In the genomic region with DNA sequence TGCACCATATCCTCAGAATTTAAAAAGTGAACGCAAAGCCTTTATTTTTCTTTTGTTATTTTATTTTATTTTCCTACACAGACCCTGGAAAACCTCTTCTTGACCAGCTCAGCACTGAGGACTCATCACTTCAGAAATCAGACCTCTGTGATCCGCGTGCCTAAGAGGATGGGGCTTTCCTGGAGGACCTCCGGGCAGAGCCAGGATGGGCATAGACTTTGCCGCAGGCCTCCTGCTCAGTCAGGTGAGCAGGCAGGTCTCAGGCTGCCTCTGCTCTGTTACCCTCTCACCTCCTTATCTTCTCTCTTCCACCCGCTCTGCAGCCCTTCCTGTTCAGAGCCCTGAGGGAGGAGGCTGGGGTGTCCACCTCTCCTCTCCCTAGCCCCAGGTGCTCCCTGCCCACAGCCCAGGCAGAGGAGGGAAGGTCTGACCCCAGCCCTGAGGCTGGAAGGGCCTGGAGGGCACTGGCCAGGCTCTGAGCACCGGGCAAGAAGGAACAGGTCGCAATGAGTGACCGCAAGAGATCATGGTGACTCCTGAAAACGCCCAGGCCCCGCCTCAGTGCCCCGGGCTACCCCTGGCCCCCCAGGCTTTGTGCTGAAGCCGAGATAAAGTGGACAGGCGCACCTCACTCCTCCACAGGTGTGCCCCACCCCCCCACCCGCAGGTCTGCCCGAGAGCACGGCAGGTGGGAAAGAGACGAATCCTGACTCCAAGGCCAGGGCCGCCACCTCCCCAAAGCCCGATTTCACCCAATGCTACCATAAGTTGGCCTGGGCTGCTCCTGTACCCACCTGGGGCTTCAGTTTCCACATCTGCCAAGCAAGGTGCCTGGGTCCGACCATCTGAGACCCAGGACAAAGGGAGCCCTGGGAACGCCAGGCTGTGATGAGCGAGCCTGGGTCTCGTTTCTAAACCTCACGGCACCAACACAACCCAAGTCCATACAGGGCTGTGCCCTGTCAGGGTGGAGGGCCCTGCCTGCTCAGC, we compare ENCODE assay signal across 17 cellular contexts. TPM values are rescaled to one million over a fixed set of nuclear protein-coding genes. Genes with fewer than 3 reads are reported as not detected.
A peak's percentile ranks its signal among the peaks of the same experiment; 100 is the strongest.
DNase-seq lines count a peak whose midpoint lies in the region; ATAC-seq, FAIRE-seq and TF ChIP-seq lines count a peak whose summit lies in the region.
"Had no signal": no experiment of that assay in that cellular context is flagged by ENCODE, and none has a peak within 500 bp of the region (broad histone marks: within the 10 kb centered on the region; RNA-seq: fewer than 3 reads in every experiment).

No MANE protein-coding gene starts in this region.

- ATAC-seq in RWPE2 (ENCODE audit: low read depth) = peak; percentile 40
- ATAC-seq in sciatic nerve = no peak
- ATAC-seq in activated naive CD4-positive, alpha-beta T cell treated with anti-CD3 and anti-CD28 coated beads, Interleukin-2, amount 50 U/mL, for 72 hours = no peak

- H3K9me3 Mint-ChIP-seq in activated naive CD4-positive, alpha-beta T cell treated with anti-CD3 and anti-CD28 coated beads, Interleukin-2, amount 50 U/mL, for 72 hours = peaks cover 6 to 12% of the 10 kb centered on the region in 2 donors

- FAIRE-seq in kidney (lab: Jason Lieb, UNC) = no peak

- H3K36me3 ChIP-seq in RWPE2 (ENCODE audit: low read depth) (no peaks in the 10 kb centered on the region), kidney (ENCODE audit: control insufficient read depth in 1 of 2, insufficient read depth in 2 of 2, low read length in 2 of 2) (no peaks in the 10 kb centered on the region)
- H3K36me3 ChIP-seq: SJSA1 had no signal

- no peaks in the 10 kb centered on the region for H3K9me3 ChIP-seq in RWPE2 (ENCODE audit: severe bottlenecking)
- no peaks in the 10 kb centered on the region for H3K9me3 ChIP-seq in kidney (ENCODE audit: control insufficient read depth in 1 of 2, low read length in 2 of 2)
- H3K9me3 ChIP-seq: SJSA1 had no signal

- peaks cover 0 to 14% of the 10 kb centered on the region in 2 donors for H3K36me3 Mint-ChIP-seq in activated naive CD4-positive, alpha-beta T cell treated with anti-CD3 and anti-CD28 coated beads, Interleukin-2, amount 50 U/mL, for 72 hours

- H3K27me3 ChIP-seq in RWPE2 (ENCODE audit: insufficient read depth, poor library complexity, severe bottlenecking) = no peaks in the 10 kb centered on the region
- H3K27me3 ChIP-seq: SJSA1 had no signal

- no peak for TF ChIP-seq CTCF in RWPE2 (IDR thresholded peaks at IDR 0.05; ENCODE audit: poor library complexity, severe bottlenecking)
- no peak for TF ChIP-seq CTCF in kidney (IDR thresholded peaks at IDR 0.05; ENCODE audit: borderline replicate concordance, extremely low read depth, insufficient read depth)

- intact Hi-C loops in kidney (cut with DNase I) (no loop called here), sciatic nerve (cut with DNase I) (no loop called here)

- H3K27ac Mint-ChIP-seq in activated naive CD4-positive, alpha-beta T cell treated with anti-CD3 and anti-CD28 coated beads, Interleukin-2, amount 50 U/mL, for 72 hours = no peak overlapping the region

- DNase-seq in HT-29 (ENCODE audit: low spot score) (peak; percentile 36), RWPE2 (ENCODE audit: low spot score) (no peak), kidney (peak; percentile 45), sciatic nerve (ENCODE audit: low spot score) (peak; percentile 52), NCI-H187 (lab: John Stamatoyannopoulos, UW) (no peak), UCSD-AML1 (lab: John Stamatoyannopoulos, UW; ENCODE audit: unreplicated experiment) (no peak), C1 segment of cervical spinal cord (lab: John Stamatoyannopoulos, UW) (no peak)
- DNase-seq in activated naive CD4-positive, alpha-beta T cell treated with anti-CD3 and anti-CD28 coated beads, Interleukin-2, amount 50 U/mL, for 72 hours (ENCODE audit: low spot score in 2 of 2) = no peak
- DNase-seq: COR-L47, EL, GM23248, NCI-H1092 treated with DMSO at 0.1 percent for 48 hours, NCI-H1694, NCI-H345 had no signal

- H3K4me3 ChIP-seq in RWPE2 (ENCODE audit: severe bottlenecking) (no peak overlapping the region), kidney (ENCODE audit: low read length in 2 of 2) (no peak overlapping the region)
- H3K4me3 ChIP-seq: GM23248, SJSA1 had no signal

- H3K4me1 ChIP-seq in RWPE2 (ENCODE audit: insufficient read depth, poor library complexity, severe bottlenecking) = peaks cover 5% of the 10 kb centered on the region
- H3K4me1 ChIP-seq in kidney (ENCODE audit: control insufficient read depth in 1 of 2, insufficient read depth in 1 of 2, low read depth in 1 of 2, low read length in 2 of 2) = peaks cover 0 to 2% of the 10 kb centered on the region in 2 donors
- H3K4me1 ChIP-seq: SJSA1 had no signal

- H3K9ac ChIP-seq in kidney (ENCODE audit: low read length in 2 of 2) = no peak overlapping the region
- H3K9ac ChIP-seq: GM23248 had no signal

- H3K27ac ChIP-seq in RWPE2 (ENCODE audit: poor library complexity, severe bottlenecking) (no peak overlapping the region), kidney (ENCODE audit: low read depth in 2 of 2, low read length in 2 of 2) (no peak overlapping the region)
- H3K27ac ChIP-seq: GM23248, SJSA1 had no signal

RNA-seq across cellular contexts. Expression of a gene that starts 2.8 kb away (rescaled TPM):
- total RNA-seq in HT-29 (2014; rRNA removed; shearing (Covaris generic)) = 0.71 and 1.7 TPM in 2 replicates
- total RNA-seq in kidney (not detected), sciatic nerve (not detected)
- polyA plus RNA-seq in kidney (ENCODE audit: insufficient read depth, low read depth, low replicate concordance) = not detected
- not detected for total RNA-seq in activated naive CD4-positive, alpha-beta T cell treated with anti-CD3 and anti-CD28 coated beads, Interleukin-2, amount 50 U/mL, for 72 hours
- total RNA-seq: GM23248, MCF 10A, RPMI7951, SJSA1 had no signal
- polyA plus RNA-seq: GM23248 had no signal

RNA-seq across cellular contexts. Expression of a gene that starts 28.2 kb away (rescaled TPM):
- not detected in 2 replicates for total RNA-seq in HT-29 (2014; rRNA removed; shearing (Covaris generic))
- total RNA-seq in kidney (not detected), sciatic nerve (not detected)
- polyA plus RNA-seq in kidney (ENCODE audit: insufficient read depth, low read depth, low replicate concordance) = 15.9 TPM
- total RNA-seq in activated naive CD4-positive, alpha-beta T cell treated with anti-CD3 and anti-CD28 coated beads, Interleukin-2, amount 50 U/mL, for 72 hours = not detected
- total RNA-seq: GM23248, RPMI7951, SJSA1 had no signal
- polyA plus RNA-seq: GM23248 had no signal

Comparison
In these comparisons a context has a peak if more than half of its experiments do, and no peak if none do; other contexts are left out.
1. DNase-seq: peak in HT-29 (single experiment), kidney (single experiment) and sciatic nerve (single experiment); none in RWPE2 (single experiment), NCI-H187 (0 of 2), UCSD-AML1 (single experiment), C1 segment of cervical spinal cord (0 of 14) and activated naive CD4-positive, alpha-beta T cell treated with anti-CD3 and anti-CD28 coated beads, Interleukin-2, amount 50 U/mL, for 72 hours (0 of 2).